13 cellular contexts compared by ENCODE assay signal in genomic region chr9:133361507-133362092, GRCh38. TPM values are rescaled to one million over a fixed set of nuclear protein-coding genes. Genes with fewer than 3 reads are reported as not detected.
DNase-seq lines count a peak whose midpoint lies in the region; ATAC-seq and TF ChIP-seq lines count a peak whose summit lies in the region.
"Had no signal": no experiment of that assay in that cellular context is flagged by ENCODE, and none has a peak within 500 bp of the region (broad histone marks: within the 10 kb centered on the region; RNA-seq: fewer than 3 reads in every experiment).

No MANE protein-coding gene starts in this region.

- peaks cover 58% of the 10 kb centered on the region for H3K4me1 Mint-ChIP-seq in activated T-cell treated with anti-CD3 and anti-CD28 coated beads, Interleukin-2, amount 50 U/mL, for 24 hours (ENCODE audit: low read depth)
- peaks cover 43 to 45% of the 10 kb centered on the region in 2 donors for H3K4me1 Mint-ChIP-seq in effector memory CD8-positive, alpha-beta T cell (ENCODE audit: low read depth in 2 of 2)

- H3K4me2 ChIP-seq in smooth muscle cell: no peak overlapping the region

- no peaks in the 10 kb centered on the region for H3K9me3 Mint-ChIP-seq in activated T-cell treated with anti-CD3 and anti-CD28 coated beads, Interleukin-2, amount 50 U/mL, for 24 hours
- no peaks in the 10 kb centered on the region for H3K9me3 Mint-ChIP-seq in effector memory CD8-positive, alpha-beta T cell

- no peak overlapping the region for H3K4me3 ChIP-seq in smooth muscle cell
- H3K4me3 ChIP-seq: esophagus squamous epithelium, upper lobe of left lung had no signal

- H3K36me3 ChIP-seq in smooth muscle cell (ENCODE audit: low read depth): peaks cover 17% of the 10 kb centered on the region

- DNase-seq in activated T-cell treated with anti-CD3 and anti-CD28 coated beads, Interleukin-2, amount 50 U/mL, for 24 hours: no peak
- DNase-seq in activated T-cell treated with anti-CD3 and anti-CD28 coated beads, Interleukin-2, amount 50 U/mL, for 1 hour: no peak
- no peak for DNase-seq in effector memory CD8-positive, alpha-beta T cell
- DNase-seq in smooth muscle cell (lab: John Stamatoyannopoulos, UW; ENCODE audit: unreplicated experiment): no peak
- DNase-seq in posterior vena cava (ENCODE audit: low spot score): no peak
- DNase-seq in stimulated activated CD8-positive, alpha-beta memory T cell treated with anti-CD3 and anti-CD28 coated beads, Interleukin-4, amount 100 ng/mL, for 48 hours: no peak
- DNase-seq: esophagus squamous epithelium; NCI-H146; NCI-H226; stimulated activated naive CD4-positive, alpha-beta T cell had no signal

- 95% methylated on average over 13 of the region's 13 CpGs for WGBS in smooth muscle cell (ENCODE audit: low lambda C conversion rate)

- H3F3A ChIP-seq in smooth muscle cell (ENCODE audit: low read depth): peaks cover 48% of the 10 kb centered on the region

- peaks cover 27% of the 10 kb centered on the region for H3K79me2 ChIP-seq in smooth muscle cell (ENCODE audit: low read depth)

- intact Hi-C loops in posterior vena cava (cut with DNase I): no loop called here

- H3K36me3 Mint-ChIP-seq in activated T-cell treated with anti-CD3 and anti-CD28 coated beads, Interleukin-2, amount 50 U/mL, for 24 hours (ENCODE audit: low read depth): peaks cover 96% of the 10 kb centered on the region
- peaks cover 94% of the 10 kb centered on the region for H3K36me3 Mint-ChIP-seq in effector memory CD8-positive, alpha-beta T cell (ENCODE audit: insufficient read depth)

- no peak for ATAC-seq in effector memory CD8-positive, alpha-beta T cell (replicated peaks)
- ATAC-seq in GM18909 (IDR thresholded peaks at IDR 0.05; ENCODE audit: poor library complexity, unreplicated experiment): no peak

- H3K27me3 ChIP-seq in smooth muscle cell (ENCODE audit: low read depth): no peaks in the 10 kb centered on the region
- H3K27me3 ChIP-seq: esophagus squamous epithelium, upper lobe of left lung had no signal

- H3K27me3 Mint-ChIP-seq in activated T-cell treated with anti-CD3 and anti-CD28 coated beads, Interleukin-2, amount 50 U/mL, for 24 hours: no peaks in the 10 kb centered on the region
- no peaks in the 10 kb centered on the region for H3K27me3 Mint-ChIP-seq in effector memory CD8-positive, alpha-beta T cell

- H3K9ac ChIP-seq in smooth muscle cell (ENCODE audit: low read depth): no peak overlapping the region

- no peak for TF ChIP-seq CTCF in VCaP (conservative IDR thresholded peaks at IDR 0.05)
- TF ChIP-seq CTCF in smooth muscle cell (IDR thresholded peaks at IDR 0.05; ENCODE audit: borderline replicate concordance, insufficient read depth, poor library complexity, severe bottlenecking): no peak

- H3K27ac ChIP-seq in VCaP (peak overlapping the region; percentile 98), smooth muscle cell (ENCODE audit: low read depth) (peak overlapping the region; percentile 55)
- H3K27ac ChIP-seq: upper lobe of left lung had no signal

- H4K20me1 ChIP-seq in smooth muscle cell (ENCODE audit: low read depth): peaks cover 97% of the 10 kb centered on the region

- peak overlapping the region; percentile 93 for H3K27ac Mint-ChIP-seq in activated T-cell treated with anti-CD3 and anti-CD28 coated beads, Interleukin-2, amount 50 U/mL, for 24 hours
- peak overlapping the region; percentile 44 to 77 for H3K27ac Mint-ChIP-seq in effector memory CD8-positive, alpha-beta T cell

- peaks cover 5% of the 10 kb centered on the region for H3K4me1 ChIP-seq in smooth muscle cell (ENCODE audit: low read depth)

- H2AFZ ChIP-seq in smooth muscle cell (ENCODE audit: low read depth): no peak overlapping the region

- no peak overlapping the region for H3K4me3 Mint-ChIP-seq in activated T-cell treated with anti-CD3 and anti-CD28 coated beads, Interleukin-2, amount 50 U/mL, for 24 hours
- peak overlapping the region in 1 of 2 donors; percentile 33 for H3K4me3 Mint-ChIP-seq in effector memory CD8-positive, alpha-beta T cell

- no peaks in the 10 kb centered on the region for H3K9me3 ChIP-seq in smooth muscle cell (replicated peaks; ENCODE audit: low read depth)
- H3K9me3 ChIP-seq: esophagus squamous epithelium, upper lobe of left lung had no signal

RNA-seq across cellular contexts. Expression of gene SURF2, which starts 5.2 kb away (rescaled TPM):
- 2.8 and 11.4 TPM in 2 replicates for total RNA-seq in smooth muscle cell
- 21.4 and 28.9 TPM in 2 replicates for polyA plus RNA-seq in smooth muscle cell
- 10 to 100 TPM; 11.8 to 12.0 TPM for total RNA-seq in posterior vena cava

RNA-seq across cellular contexts. Expression of gene SURF1, which starts 5.3 kb away (rescaled TPM):
- total RNA-seq in smooth muscle cell: 23.8 and 33.5 TPM in 2 replicates
- 57.7 and 60.7 TPM in 2 replicates for polyA plus RNA-seq in smooth muscle cell
- total RNA-seq in posterior vena cava: 10 to 100 TPM; 27.7 to 30.2 TPM

RNA-seq across cellular contexts. Expression of gene RPL7A, which starts 13.6 kb away (rescaled TPM):
- 1,134 and 1,254 TPM in 2 replicates for total RNA-seq in smooth muscle cell
- polyA plus RNA-seq in smooth muscle cell: 372 and 413 TPM in 2 replicates
- 1,000 to 10,000 TPM; 1,252 to 1,287 TPM for total RNA-seq in posterior vena cava

RNA-seq across cellular contexts. Expression of gene MED22, which starts 13.7 kb away (rescaled TPM):
- 8.3 and 9.0 TPM in 2 replicates for total RNA-seq in smooth muscle cell
- 15.8 and 17.9 TPM in 2 replicates for polyA plus RNA-seq in smooth muscle cell
- 10 to 100 TPM; 28.6 to 28.9 TPM for total RNA-seq in posterior vena cava

RNA-seq across cellular contexts. Expression of gene SURF4, which starts 14.3 kb away (rescaled TPM):
- total RNA-seq in smooth muscle cell (353 and 377 TPM in 2 replicates), posterior vena cava (100 to 1,000 TPM; 130 TPM)
- polyA plus RNA-seq in smooth muscle cell: 340 and 396 TPM in 2 replicates
